ENCODE assay signal across 26 cellular contexts in genomic region chr3:118671192-118671591, GRCh38.
"Had no signal": no experiment of that assay in that cellular context is flagged by ENCODE, and none has a peak within 500 bp of the region (broad histone marks: within the 10 kb centered on the region; RNA-seq: fewer than 3 reads in every experiment).

No MANE protein-coding gene starts in this region.

- H3K36me3 ChIP-seq: gastrocnemius medialis, heart left ventricle, prostate gland, right atrium auricular region, sigmoid colon, tibial nerve, upper lobe of left lung had no signal

- H3K4me3 Mint-ChIP-seq: memory B cell; natural killer cell; neural crest cell; stimulated activated memory B cell treated with anti-CD40 and anti-IgM and Interleukin-4, amounts not matched to agents 10 μg/mL and 1 μg/mL and 100 μg/mL, for 72 hours had no signal

- H3K27me3 ChIP-seq: dorsolateral prefrontal cortex, gastrocnemius medialis, heart left ventricle, hepatocyte, right atrium auricular region, sigmoid colon, testis, tibial nerve, upper lobe of left lung had no signal

- H3K9me3 ChIP-seq: gastrocnemius medialis, heart left ventricle, prostate gland, right atrium auricular region, sigmoid colon, testis, tibial nerve, upper lobe of left lung had no signal

- FAIRE-seq: colon, kidney, urothelium cell line had no signal

- H3K4me3 ChIP-seq: dorsolateral prefrontal cortex, gastrocnemius medialis, heart left ventricle, hepatocyte, lung, prostate gland, right atrium auricular region, sigmoid colon, testis, tibial nerve, upper lobe of left lung had no signal

- H3K36me3 Mint-ChIP-seq: memory B cell; natural killer cell; stimulated activated memory B cell treated with anti-CD40 and anti-IgM and Interleukin-4, amounts not matched to agents 10 μg/mL and 1 μg/mL and 100 μg/mL, for 72 hours had no signal

- DNase-seq: dorsolateral prefrontal cortex; effector CD4-positive, alpha-beta T cell; foreskin fibroblast; gastrocnemius medialis; heart left ventricle; kidney; natural killer cell; nucleus accumbens; sigmoid colon; stimulated activated CD4-positive, alpha-beta T cell treated with anti-CD3 and anti-CD28 coated beads, Interleukin-2, amount 100 ng/mL, for 24 hours; stimulated activated CD4-positive, alpha-beta T cell treated with anti-CD3 and anti-CD28 coated beads, Interleukin-4, amount 100 ng/mL, for 24 hours; stimulated activated naive CD8-positive, alpha-beta T cell treated with anti-CD3 and anti-CD28 coated beads, Interleukin-15, Interleukin-2, amounts not matched to agents 100 U/mL and 50 U/mL, for 24 hours; substantia nigra; testis; upper lobe of left lung had no signal

- H2AFZ ChIP-seq: hepatocyte had no signal

- H3K27me3 Mint-ChIP-seq: memory B cell; stimulated activated memory B cell treated with anti-CD40 and anti-IgM and Interleukin-4, amounts not matched to agents 10 μg/mL and 1 μg/mL and 100 μg/mL, for 72 hours had no signal

- H3K4me1 ChIP-seq: gastrocnemius medialis, heart left ventricle, prostate gland, right atrium auricular region, sigmoid colon, testis, tibial nerve, upper lobe of left lung had no signal

- H3K9me3 Mint-ChIP-seq: memory B cell; neural crest cell; stimulated activated memory B cell treated with anti-CD40 and anti-IgM and Interleukin-4, amounts not matched to agents 10 μg/mL and 1 μg/mL and 100 μg/mL, for 72 hours had no signal

- H3K27ac ChIP-seq: dorsolateral prefrontal cortex, epithelial cell of prostate, gastrocnemius medialis, heart left ventricle, hepatocyte, prostate gland, right atrium auricular region, sigmoid colon, testis, tibial nerve, upper lobe of left lung had no signal

- H3K27ac Mint-ChIP-seq: memory B cell; natural killer cell; stimulated activated memory B cell treated with anti-CD40 and anti-IgM and Interleukin-4, amounts not matched to agents 10 μg/mL and 1 μg/mL and 100 μg/mL, for 72 hours had no signal

- H3K4me2 ChIP-seq: hepatocyte had no signal

- H3K4me1 Mint-ChIP-seq: memory B cell; natural killer cell; neural crest cell; stimulated activated memory B cell treated with anti-CD40 and anti-IgM and Interleukin-4, amounts not matched to agents 10 μg/mL and 1 μg/mL and 100 μg/mL, for 72 hours had no signal
